In the genomic region with DNA sequence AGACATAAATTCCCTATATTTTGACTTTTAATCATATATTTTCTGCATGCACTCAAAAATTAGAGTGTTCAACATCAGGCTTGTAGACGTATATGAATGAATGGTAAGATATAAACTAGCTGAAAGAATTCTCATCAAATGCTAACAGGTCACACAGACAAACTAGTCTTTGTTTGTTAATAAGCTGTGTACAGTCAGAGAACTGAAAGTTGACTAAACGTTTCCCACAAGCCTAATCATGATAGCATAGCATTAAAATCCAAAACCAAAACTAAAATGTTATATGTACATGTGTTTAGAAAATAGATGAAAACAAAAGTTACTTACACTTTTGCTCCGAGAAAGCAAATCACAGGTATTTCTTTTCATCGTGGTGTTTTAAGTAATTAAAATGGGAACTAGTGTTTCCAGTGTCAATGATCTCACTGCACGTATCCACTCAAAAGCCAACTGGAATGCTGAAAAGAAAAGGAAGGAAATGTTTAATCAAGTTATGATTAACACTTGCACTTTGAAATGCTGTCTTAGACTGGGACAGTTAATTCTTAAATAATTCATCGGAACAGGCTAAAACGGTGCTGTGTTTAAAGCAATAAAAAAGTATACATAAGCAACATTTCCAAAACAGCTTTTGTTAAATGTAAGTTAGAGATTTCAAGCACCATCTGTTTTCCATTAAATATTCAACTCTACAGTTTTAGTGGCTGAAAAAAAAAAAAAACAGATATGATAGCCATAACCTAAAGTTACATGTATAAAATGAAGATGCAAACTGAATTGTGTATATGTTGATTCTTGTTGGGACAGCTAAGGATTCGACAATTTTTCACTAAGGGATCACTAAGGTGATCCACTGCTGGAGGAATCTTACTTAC, we compare ENCODE assay signal across 15 cellular contexts.
DNase-seq lines count a peak whose midpoint lies in the region; ATAC-seq and TF ChIP-seq lines count a peak whose summit lies in the region.
"Had no signal": no experiment of that assay in that cellular context is flagged by ENCODE, and none has a peak within 500 bp of the region (broad histone marks: within the 10 kb centered on the region; RNA-seq: fewer than 3 reads in every experiment).

No MANE protein-coding gene starts in this region.

- peak; percentile 60 for ATAC-seq in GM18867 (IDR thresholded peaks at IDR 0.05; ENCODE audit: unreplicated experiment)
- ATAC-seq in HG03521 (IDR thresholded peaks at IDR 0.05; ENCODE audit: unreplicated experiment): peak; percentile 67
- ATAC-seq: activated T-helper 17 cell treated with anti-CD3 and anti-CD28 coated beads, Interleukin-2, amount 50 U/mL, for 72 hours had no signal

- no peak overlapping the region for H3K4me3 ChIP-seq in epithelial cell of esophagus (ENCODE audit: low read length)

- peak; percentile 7 for DNase-seq in epithelial cell of esophagus (ENCODE audit: low read depth)
- DNase-seq in renal cortical epithelial cell (ENCODE audit: low read depth): peak; percentile 44
- DNase-seq in NCI-H774 (lab: John Stamatoyannopoulos, UW): no peak
- DNase-seq in A172 (ENCODE audit: low spot score): no peak
- DNase-seq in RKO (ENCODE audit: low spot score): no peak
- DNase-seq: activated CD4-positive, CD25-positive, alpha-beta regulatory T cell treated with anti-CD3 and anti-CD28 coated beads, Interleukin-2, amount 50 U/mL, for 72 hours; AML-193; Calu3; cerebellar nuclear complex; NCI-H1694 treated with DMSO at 0.1 percent for 48 hours; Right ventricle myocardium superior; stimulated activated CD4-positive, alpha-beta T cell treated with anti-CD3 and anti-CD28 coated beads, Interleukin-4, amount 100 ng/mL, for 1 hour had no signal

- no peak for TF ChIP-seq CTCF in epithelial cell of esophagus (IDR thresholded peaks at IDR 0.05; ENCODE audit: insufficient read depth, low read depth, low read length, missing control alignments)

Comparison
In these comparisons a context has a peak if more than half of its experiments do, and no peak if none do; other contexts are left out.
1. DNase-seq: peak in epithelial cell of esophagus (single experiment) and renal cortical epithelial cell (single experiment); none in NCI-H774 (single experiment), A172 (single experiment) and RKO (single experiment).